In genomic region chr5:73213566-73213998, GRCh38 we compare ENCODE assay signal across 1 cellular context.
A peak's percentile ranks its signal among the peaks of the same experiment; 100 is the strongest.
TF ChIP-seq lines count a peak whose summit lies in the region.

No MANE protein-coding gene starts in this region.

TF ChIP-seq in SK-N-SH, 30 proteins besides CTCF, POLR2A, EP300 and RAD21 (continued from another document):
- TF ChIP-seq REST (IDR thresholded peaks at IDR 0.05; ENCODE audit: low read depth, low read length) (0 out of 2 replicates have a peak, but pooled peaks have one; percentile 28), PBX3 (IDR thresholded peaks at IDR 0.05) (peak; percentile 70), YY1 (IDR thresholded peaks at IDR 0.05; ENCODE audit: low read depth) (no peak), FOSL2 (IDR thresholded peaks at IDR 0.05; ENCODE audit: borderline replicate concordance, low read depth) (peak; percentile 49; the same call in 1 of the 2 replicates)
